In genomic region chrX:134172588-134173259, GRCh38 we compare ENCODE assay signal across 8 cellular contexts.
A peak's percentile ranks its signal among the peaks of the same experiment; 100 is the strongest.
DNase-seq lines count a peak whose midpoint lies in the region; ATAC-seq, FAIRE-seq and TF ChIP-seq lines count a peak whose summit lies in the region.

No MANE protein-coding gene starts in this region.

- POLR2A ChIA-PET in T-cell (lab: Charles Lee) = no interaction called here

- TF ChIP-seq CTCF in cardiac fibroblast (IDR thresholded peaks at IDR 0.05; ENCODE audit: low read depth, low read length) (no peak), left lung (IDR thresholded peaks at IDR 0.05) (no peak)

- ATAC-seq in T-cell (replicated peaks in 1 of 4) (peak; percentile 62 to 73 (median 64)), left lung (peak; percentile 73)

- intact Hi-C loops in left lung (cut with DNase I) = no loop called here

- peak overlapping the region in 1 of 2 donors; percentile 66 for H3K27ac Mint-ChIP-seq in T-cell

- H3K36me3 ChIP-seq in BLaER1 treated with 17β-estradiol and CSF1 and Interleukin-3, amounts not matched to agents 10 nM and 100 nM = no peaks in the 10 kb centered on the region
- H3K36me3 ChIP-seq in H7 (replicated peaks; ENCODE audit: control insufficient read depth, insufficient read depth, low read length) (peaks cover 16% of the 10 kb centered on the region), left lung (no peaks in the 10 kb centered on the region)

- H3K27ac ChIP-seq in BLaER1 treated with 17β-estradiol and CSF1 and Interleukin-3, amounts not matched to agents 10 nM and 100 nM = no peak overlapping the region
- H3K27ac ChIP-seq in left lung = no peak overlapping the region

- peaks cover 99 to 100% (median 100%) of the 10 kb centered on the region in 11 experiments for H3K27me3 ChIP-seq in BLaER1 treated with 17β-estradiol and CSF1 and Interleukin-3, amounts not matched to agents 10 nM and 100 nM
- no peaks in the 10 kb centered on the region for H3K27me3 ChIP-seq in H7 (ENCODE audit: control insufficient read depth, insufficient read depth, low read length)
- H3K27me3 ChIP-seq in left lung = peaks cover 6 to 41% of the 10 kb centered on the region in 2 donors

- H3K4me3 Mint-ChIP-seq in T-cell = peak overlapping the region; percentile 87 to 95 (median 93)

- peaks cover 13 to 17% (median 14%) of the 10 kb centered on the region in 3 donors for H3K4me1 Mint-ChIP-seq in T-cell

- no peaks in the 10 kb centered on the region for H3K36me3 Mint-ChIP-seq in T-cell

- no peaks in the 10 kb centered on the region for H3K9me3 Mint-ChIP-seq in T-cell

- H3K9ac ChIP-seq in BLaER1 treated with 17β-estradiol and CSF1 and Interleukin-3, amounts not matched to agents 10 nM and 100 nM = peak overlapping the region in 1 of 11 experiments; percentile 23; a peak in 1 of 22 replicates

- peaks cover 0 to 7% (median 0%) of the 10 kb centered on the region in 11 experiments; a peak in 3 of 22 replicates for H4K20me1 ChIP-seq in BLaER1 treated with 17β-estradiol and CSF1 and Interleukin-3, amounts not matched to agents 10 nM and 100 nM

- CTCF ChIA-PET in T-cell (lab: Charles Lee) = interaction anchor here in 1 of 2 donors (0.6 to 1.0 kb wide), 2 partner anchors 14 to 642 kb away, joined by 3 read pairs; no protein-coding TSS in a partner anchor

- H3K4me2 ChIP-seq in BLaER1 treated with 17β-estradiol and CSF1 and Interleukin-3, amounts not matched to agents 10 nM and 100 nM = peak overlapping the region; percentile 67 to 88 (median 79)

- peaks cover 13 to 32% of the 10 kb centered on the region in 2 donors for H3K27me3 Mint-ChIP-seq in T-cell

- peaks cover 10 to 18% (median 11%) of the 10 kb centered on the region in 11 experiments; a peak in 20 of 22 replicates for H3K9me3 ChIP-seq in BLaER1 treated with 17β-estradiol and CSF1 and Interleukin-3, amounts not matched to agents 10 nM and 100 nM (replicated peaks in 1 of 11)
- H3K9me3 ChIP-seq in left lung = no peaks in the 10 kb centered on the region

- peaks cover 0 to 8% (median 0%) of the 10 kb centered on the region in 10 experiments; a peak in 5 of 20 replicates for H3K4me1 ChIP-seq in BLaER1 treated with 17β-estradiol and CSF1 and Interleukin-3, amounts not matched to agents 10 nM and 100 nM
- no peaks in the 10 kb centered on the region for H3K4me1 ChIP-seq in left lung

- no peak for FAIRE-seq in H54 (lab: Jason Lieb, UNC)

- no peak for TF ChIP-seq POLR2A in H54 (IDR thresholded peaks at IDR 0.05; ENCODE audit: low read depth, low read length)

- DNase-seq in H7 (peak; percentile 55), T-cell (peak in 21 of 34 experiments; percentile 5 to 46 (median 26)), cardiac fibroblast (ENCODE audit: low read depth in 2 of 2) (peak; percentile 1 to 2), left lung (peak; percentile 36 to 62), amniotic stem cell (lab: John Stamatoyannopoulos, UW) (no peak), H54 (ENCODE audit: insufficient read length, low spot score) (no peak)
- peak in 2 of 3 experiments; percentile 30 to 34 for DNase-seq in stimulated activated CD4-positive, alpha-beta T cell treated with anti-CD3 and anti-CD28 coated beads, TNF-alpha, amount 100 ng/mL, for 4 hours (ENCODE audit: low read depth in 3 of 3)

- peak overlapping the region; percentile 51 to 71 (median 62) for H3K4me3 ChIP-seq in BLaER1 treated with 17β-estradiol and CSF1 and Interleukin-3, amounts not matched to agents 10 nM and 100 nM
- H3K4me3 ChIP-seq in H7 (ENCODE audit: insufficient read depth, low read depth, low read length) (peak overlapping the region; percentile 88), cardiac fibroblast (replicated peaks in 1 of 2; ENCODE audit: low read depth in 2 of 2, low read length in 2 of 2) (peak overlapping the region; percentile 33 to 39), left lung (peak overlapping the region; percentile 32 to 50)

Comparison
In these comparisons a context has a peak if more than half of its experiments do, and no peak if none do; other contexts are left out.
1. H3K4me3 ChIP-seq: peak in every context shown above with its lines; median percentile 88 in H7; 62 in BLaER1 treated with 17β-estradiol and CSF1 and Interleukin-3, amounts not matched to agents 10 nM and 100 nM; 41 in left lung; 36 in cardiac fibroblast.
2. DNase-seq: peak in H7 (single experiment), T-cell (21 of 34), cardiac fibroblast (2 of 2), left lung (2 of 2) and stimulated activated CD4-positive, alpha-beta T cell treated with anti-CD3 and anti-CD28 coated beads, TNF-alpha, amount 100 ng/mL, for 4 hours (2 of 3); none in amniotic stem cell (single experiment) and H54 (single experiment).